Comparison of ENCODE assay signal across 16 cellular contexts in the genomic region with DNA sequence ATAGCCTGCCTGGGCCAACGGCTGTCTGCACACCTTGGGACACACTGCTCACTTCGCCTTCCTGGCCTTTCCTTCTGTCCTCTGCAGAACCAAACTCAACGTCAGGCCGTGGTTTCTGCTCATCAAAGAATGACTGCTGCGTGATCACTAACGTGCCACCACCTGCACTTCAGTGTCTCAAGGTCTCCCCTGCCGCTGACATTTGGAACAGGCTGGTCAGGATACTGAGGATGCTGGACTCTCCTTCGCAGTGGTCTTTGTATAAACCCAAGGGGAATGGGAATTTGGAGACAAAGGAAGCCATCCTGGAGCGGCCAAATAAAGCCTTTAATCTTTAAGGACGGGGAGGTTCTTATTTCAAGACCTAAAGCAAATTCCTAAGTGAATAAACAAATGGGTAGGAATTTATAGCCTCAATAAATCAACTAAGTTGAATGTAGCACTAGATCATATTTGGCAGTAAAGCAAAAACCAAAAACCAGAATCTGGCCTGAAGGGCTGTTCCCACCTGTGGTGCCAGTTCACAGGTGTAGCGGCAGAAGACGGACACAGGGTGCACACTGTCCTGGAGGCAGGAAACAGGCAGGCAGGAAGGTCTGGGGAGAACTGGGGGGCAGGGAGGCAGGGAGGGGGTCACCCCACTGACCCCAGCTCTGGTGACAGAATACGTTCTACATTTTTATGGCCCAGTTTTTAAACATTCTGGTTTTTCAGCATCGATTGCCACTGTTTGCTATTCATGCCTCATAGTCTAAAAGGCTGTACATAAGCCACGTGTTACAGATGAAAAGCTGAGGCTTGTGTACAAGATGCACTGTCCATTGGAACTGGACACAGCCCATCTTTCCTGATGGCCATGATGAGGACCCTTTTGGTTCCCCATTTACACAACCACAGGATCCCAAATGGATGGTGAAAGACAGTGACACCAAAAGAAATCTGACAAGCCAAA. TPM values are rescaled to one million over a fixed set of nuclear protein-coding genes. Genes with fewer than 3 reads are reported as not detected.
DNase-seq lines count a peak whose midpoint lies in the region; ATAC-seq and TF ChIP-seq lines count a peak whose summit lies in the region.
"Had no signal": no experiment of that assay in that cellular context is flagged by ENCODE, and none has a peak within 500 bp of the region (broad histone marks: within the 10 kb centered on the region; RNA-seq: fewer than 3 reads in every experiment).

No MANE protein-coding gene starts in this region.

- no peaks in the 10 kb centered on the region for H3K9me3 Mint-ChIP-seq in HFFc6
- H3K9me3 Mint-ChIP-seq in WTC11: peaks cover 9% of the 10 kb centered on the region

- no peak for DNase-seq in HFFc6
- DNase-seq in WTC11 (ENCODE audit: low spot score): no peak
- peak in 1 of 49 donors; percentile 35 for DNase-seq in substantia nigra (lab: John Stamatoyannopoulos, UW)
- DNase-seq in AG20443 (ENCODE audit: low spot score): no peak
- no peak for DNase-seq in MV-4-11 (lab: John Stamatoyannopoulos, UW)
- DNase-seq: activated effector memory CD4-positive, alpha-beta T cell treated with anti-CD3 and anti-CD28 coated beads, Interleukin-2, amount 50 U/mL, for 16 hours; KBM-7; mesendoderm; NCI-H1417; NCI-H226; occipital lobe; small intestine; stimulated activated naive CD4-positive, alpha-beta T cell treated with Interleukin-2 at 50 U/mL for 16 hours had no signal

- CTCF ChIA-PET in WTC11 (lab: Charles Lee): interaction anchor here (1.0 to 1.5 kb wide), 4 partner anchors 9 to 45 kb away, joined by 3 to 5 read pairs (median 4); no protein-coding TSS in a partner anchor

- H3K36me3 Mint-ChIP-seq in HFFc6 (ENCODE audit: low read depth): no peaks in the 10 kb centered on the region
- H3K36me3 Mint-ChIP-seq in WTC11: peaks cover 10% of the 10 kb centered on the region

- peak overlapping the region; percentile 52 for H3K27ac ChIP-seq in layer of hippocampus (ENCODE audit: low read depth, low read length)
- H3K27ac ChIP-seq in substantia nigra (ENCODE audit: low read depth, low read length, poor library complexity, severe bottlenecking): peak overlapping the region; percentile 58
- H3K27ac ChIP-seq: BLaER1 had no signal

- H3K4me3 Mint-ChIP-seq in HFFc6: 0 out of 2 replicates have a peak overlapping the region, but pooled peaks have one; percentile 13
- H3K4me3 Mint-ChIP-seq in WTC11: peak overlapping the region; percentile 14

- no peak for ATAC-seq in WTC11
- no peak for ATAC-seq in GM18511 (IDR thresholded peaks at IDR 0.05; ENCODE audit: unreplicated experiment)

- H3K27me3 Mint-ChIP-seq in HFFc6 (ENCODE audit: insufficient read depth): no peaks in the 10 kb centered on the region
- no peaks in the 10 kb centered on the region for H3K27me3 Mint-ChIP-seq in WTC11 (ENCODE audit: low read depth)

- TF ChIP-seq CTCF in HFFc6 (IDR thresholded peaks at IDR 0.05) (no peak), WTC11 (IDR thresholded peaks at IDR 0.05) (no peak)

- POLR2A ChIA-PET in WTC11 (lab: Charles Lee): no interaction called here

- no peaks in the 10 kb centered on the region for H3K27me3 ChIP-seq in layer of hippocampus (ENCODE audit: control insufficient read depth, insufficient read depth, low read length)
- H3K27me3 ChIP-seq: BLaER1 had no signal

- H3K4me1 Mint-ChIP-seq in HFFc6 (ENCODE audit: low read depth) (peaks cover 25% of the 10 kb centered on the region), WTC11 (peaks cover 73% of the 10 kb centered on the region)

- H3K27ac Mint-ChIP-seq in HFFc6 (peak overlapping the region; percentile 65; the same call in 1 of the 2 replicates), WTC11 (peak overlapping the region; percentile 93)

TF ChIP-seq in WTC11, 78 proteins besides CTCF, POLR2A, EP300 and RAD21:
- TF ChIP-seq ZNF138 (CRISPR knock-in tag; conservative IDR thresholded peaks at IDR 0.05) (no peak), ZNF416 (CRISPR knock-in tag; IDR thresholded peaks at IDR 0.05) (no peak), TP53 (CRISPR knock-in tag; IDR thresholded peaks at IDR 0.05) (no peak), OVOL2 (CRISPR knock-in tag; IDR thresholded peaks at IDR 0.05; ENCODE audit: borderline replicate concordance) (no peak), ZNF317 (CRISPR knock-in tag; IDR thresholded peaks at IDR 0.05; ENCODE audit: borderline replicate concordance, low read depth) (no peak), JUN (CRISPR knock-in tag; IDR thresholded peaks at IDR 0.05) (no peak), SP1 (CRISPR knock-in tag; conservative IDR thresholded peaks at IDR 0.05) (no peak)
- TF ChIP-seq, protein P1, sequence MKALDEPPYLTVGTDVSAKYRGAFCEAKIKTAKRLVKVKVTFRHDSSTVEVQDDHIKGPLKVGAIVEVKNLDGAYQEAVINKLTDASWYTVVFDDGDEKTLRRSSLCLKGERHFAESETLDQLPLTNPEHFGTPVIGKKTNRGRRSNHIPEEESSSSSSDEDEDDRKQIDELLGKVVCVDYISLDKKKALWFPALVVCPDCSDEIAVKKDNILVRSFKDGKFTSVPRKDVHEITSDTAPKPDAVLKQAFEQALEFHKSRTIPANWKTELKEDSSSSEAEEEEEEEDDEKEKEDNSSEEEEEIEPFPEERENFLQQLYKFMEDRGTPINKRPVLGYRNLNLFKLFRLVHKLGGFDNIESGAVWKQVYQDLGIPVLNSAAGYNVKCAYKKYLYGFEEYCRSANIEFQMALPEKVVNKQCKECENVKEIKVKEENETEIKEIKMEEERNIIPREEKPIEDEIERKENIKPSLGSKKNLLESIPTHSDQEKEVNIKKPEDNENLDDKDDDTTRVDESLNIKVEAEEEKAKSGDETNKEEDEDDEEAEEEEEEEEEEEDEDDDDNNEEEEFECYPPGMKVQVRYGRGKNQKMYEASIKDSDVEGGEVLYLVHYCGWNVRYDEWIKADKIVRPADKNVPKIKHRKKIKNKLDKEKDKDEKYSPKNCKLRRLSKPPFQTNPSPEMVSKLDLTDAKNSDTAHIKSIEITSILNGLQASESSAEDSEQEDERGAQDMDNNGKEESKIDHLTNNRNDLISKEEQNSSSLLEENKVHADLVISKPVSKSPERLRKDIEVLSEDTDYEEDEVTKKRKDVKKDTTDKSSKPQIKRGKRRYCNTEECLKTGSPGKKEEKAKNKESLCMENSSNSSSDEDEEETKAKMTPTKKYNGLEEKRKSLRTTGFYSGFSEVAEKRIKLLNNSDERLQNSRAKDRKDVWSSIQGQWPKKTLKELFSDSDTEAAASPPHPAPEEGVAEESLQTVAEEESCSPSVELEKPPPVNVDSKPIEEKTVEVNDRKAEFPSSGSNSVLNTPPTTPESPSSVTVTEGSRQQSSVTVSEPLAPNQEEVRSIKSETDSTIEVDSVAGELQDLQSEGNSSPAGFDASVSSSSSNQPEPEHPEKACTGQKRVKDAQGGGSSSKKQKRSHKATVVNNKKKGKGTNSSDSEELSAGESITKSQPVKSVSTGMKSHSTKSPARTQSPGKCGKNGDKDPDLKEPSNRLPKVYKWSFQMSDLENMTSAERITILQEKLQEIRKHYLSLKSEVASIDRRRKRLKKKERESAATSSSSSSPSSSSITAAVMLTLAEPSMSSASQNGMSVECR (CRISPR knock-in tag; IDR thresholded peaks at IDR 0.05; ENCODE audit: borderline replicate concordance): 0 out of 2 replicates have a peak, but pooled peaks have one; percentile 25
- TF ChIP-seq, protein P2, sequence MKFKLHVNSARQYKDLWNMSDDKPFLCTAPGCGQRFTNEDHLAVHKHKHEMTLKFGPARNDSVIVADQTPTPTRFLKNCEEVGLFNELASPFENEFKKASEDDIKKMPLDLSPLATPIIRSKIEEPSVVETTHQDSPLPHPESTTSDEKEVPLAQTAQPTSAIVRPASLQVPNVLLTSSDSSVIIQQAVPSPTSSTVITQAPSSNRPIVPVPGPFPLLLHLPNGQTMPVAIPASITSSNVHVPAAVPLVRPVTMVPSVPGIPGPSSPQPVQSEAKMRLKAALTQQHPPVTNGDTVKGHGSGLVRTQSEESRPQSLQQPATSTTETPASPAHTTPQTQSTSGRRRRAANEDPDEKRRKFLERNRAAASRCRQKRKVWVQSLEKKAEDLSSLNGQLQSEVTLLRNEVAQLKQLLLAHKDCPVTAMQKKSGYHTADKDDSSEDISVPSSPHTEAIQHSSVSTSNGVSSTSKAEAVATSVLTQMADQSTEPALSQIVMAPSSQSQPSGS (CRISPR knock-in tag; IDR thresholded peaks at IDR 0.05; ENCODE audit: borderline replicate concordance, low read depth): no peak

RNA-seq across cellular contexts. Expression of gene ABHD12, which starts 36.6 kb away (rescaled TPM):
- 100 to 1,000 TPM in 2 of 6 experiments, 10 to 100 TPM in 4; 87.0 to 103 (median 98.9) TPM for total RNA-seq in HFFc6 (2021; fragmentation: NEBNext Ultra II Directional; extraction: Animal tissue kit (Norgen Biotek cat#: 25700))
- 63.1 to 68.7 TPM (median 68.2 TPM) in 3 replicates for total RNA-seq in WTC11 (2021)

RNA-seq across cellular contexts. Expression of gene GINS1, which starts 53.4 kb away (rescaled TPM):
- total RNA-seq in HFFc6 (2021; fragmentation: NEBNext Ultra II Directional; extraction: Animal tissue kit (Norgen Biotek cat#: 25700)): 10 to 100 TPM in 5 of 6 experiments, 1 to 10 TPM in 1; 7.5 to 13.9 (median 11.7) TPM
- total RNA-seq in WTC11 (2021): 69.8 to 71.6 TPM (median 70.4 TPM) in 3 replicates
